Comparison of ENCODE assay signal across 10 cellular contexts in the genomic region with DNA sequence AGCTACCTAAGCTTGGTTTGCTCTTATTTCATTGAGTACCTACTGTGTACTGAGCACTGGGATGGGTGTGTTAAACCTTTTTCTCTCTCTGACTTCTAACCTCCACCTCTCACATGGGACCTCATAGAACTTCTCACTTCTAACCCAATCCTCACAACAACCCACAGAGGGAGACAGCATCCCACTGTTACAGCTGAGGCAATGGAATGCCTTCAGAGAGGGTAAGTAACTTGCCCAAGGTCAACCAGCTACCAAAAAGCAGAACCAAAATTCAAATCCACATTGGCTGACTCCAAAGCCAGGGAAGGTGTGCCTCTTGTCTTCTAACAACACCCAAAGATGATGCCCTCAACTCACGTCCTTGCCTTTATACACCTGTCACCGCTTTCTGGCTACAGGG. TPM values are rescaled to one million over a fixed set of nuclear protein-coding genes. Genes with fewer than 3 reads are reported as not detected.
A peak's percentile ranks its signal among the peaks of the same experiment; 100 is the strongest.
DNase-seq lines count a peak whose midpoint lies in the region; ATAC-seq and TF ChIP-seq lines count a peak whose summit lies in the region.
"Had no signal": no experiment of that assay in that cellular context is flagged by ENCODE, and none has a peak within 500 bp of the region (broad histone marks: within the 10 kb centered on the region; RNA-seq: fewer than 3 reads in every experiment).

No MANE protein-coding gene starts in this region.

- ATAC-seq in naive thymus-derived CD8-positive, alpha-beta T cell, result no peak

- POLR2A ChIA-PET in naive thymus-derived CD8-positive, alpha-beta T cell (lab: Charles Lee), result interaction anchor here (1.2 kb wide), 1 partner anchor 56 kb away, joined by 3 read pairs; a partner anchor contains a TSS

- H3K9me3 Mint-ChIP-seq in HFFc6 (no peaks in the 10 kb centered on the region), endothelial cell (ENCODE audit: unreplicated experiment) (no peaks in the 10 kb centered on the region)
- H3K9me3 Mint-ChIP-seq in activated T-helper 2 cell treated with anti-CD3 and anti-CD28 coated beads, Interferon-gamma antibody, Interleukin-2, Interleukin-4, amounts not matched to agents 10 μg/mL and 5 μg/mL and 100 μg/mL, durations not matched to agents 14 hours and 24 hours and 36 hours, result no peaks in the 10 kb centered on the region
- peaks cover 0 to 3% (median 0%) of the 10 kb centered on the region in 9 donors for H3K9me3 Mint-ChIP-seq in naive thymus-derived CD8-positive, alpha-beta T cell

- H3K4me1 Mint-ChIP-seq in HFFc6 (ENCODE audit: low read depth) (peaks cover 59% of the 10 kb centered on the region), endothelial cell (ENCODE audit: unreplicated experiment) (peaks cover 42% of the 10 kb centered on the region)
- H3K4me1 Mint-ChIP-seq in activated T-helper 2 cell treated with anti-CD3 and anti-CD28 coated beads, Interferon-gamma antibody, Interleukin-2, Interleukin-4, amounts not matched to agents 10 μg/mL and 5 μg/mL and 100 μg/mL, durations not matched to agents 14 hours and 24 hours and 36 hours (ENCODE audit: low read depth), result peaks cover 68% of the 10 kb centered on the region
- H3K4me1 Mint-ChIP-seq in naive thymus-derived CD8-positive, alpha-beta T cell, result peaks cover 40 to 91% (median 84%) of the 10 kb centered on the region in 4 donors

- TF ChIP-seq CTCF in HFFc6 (IDR thresholded peaks at IDR 0.05), result peak; percentile 25; the same call in 1 of the 2 replicates
- no peak for TF ChIP-seq CTCF in endothelial cell (IDR thresholded peaks at IDR 0.05; ENCODE audit: unreplicated experiment)

- no peak overlapping the region for H3K27ac Mint-ChIP-seq in HFFc6
- H3K27ac Mint-ChIP-seq in activated T-helper 2 cell treated with anti-CD3 and anti-CD28 coated beads, Interferon-gamma antibody, Interleukin-2, Interleukin-4, amounts not matched to agents 10 μg/mL and 5 μg/mL and 100 μg/mL, durations not matched to agents 14 hours and 24 hours and 36 hours, result peak overlapping the region; percentile 64
- peak overlapping the region; percentile 38 to 99 (median 90) for H3K27ac Mint-ChIP-seq in naive thymus-derived CD8-positive, alpha-beta T cell
- H3K27ac Mint-ChIP-seq in endothelial cell (ENCODE audit: unreplicated experiment), result no peak overlapping the region

- intact Hi-C loops in activated T-helper 2 cell treated with anti-CD3 and anti-CD28 coated beads, Interferon-gamma antibody, Interleukin-2, Interleukin-4, amounts not matched to agents 10 μg/mL and 5 μg/mL and 100 μg/mL, durations not matched to agents 14 hours and 24 hours and 36 hours (cut with micrococcal nuclease), result loop anchor here (10.0 kb wide), 2 partner anchors 157 to 337 kb away; no protein-coding TSS in a partner anchor

- H3K4me3 Mint-ChIP-seq in HFFc6 (no peak overlapping the region), endothelial cell (ENCODE audit: unreplicated experiment) (no peak overlapping the region)
- no peak overlapping the region for H3K4me3 Mint-ChIP-seq in activated T-helper 2 cell treated with anti-CD3 and anti-CD28 coated beads, Interferon-gamma antibody, Interleukin-2, Interleukin-4, amounts not matched to agents 10 μg/mL and 5 μg/mL and 100 μg/mL, durations not matched to agents 14 hours and 24 hours and 36 hours (ENCODE audit: low read depth)
- peak overlapping the region in 1 of 10 donors; percentile 0 for H3K4me3 Mint-ChIP-seq in naive thymus-derived CD8-positive, alpha-beta T cell

- peak; percentile 36 for DNase-seq in DMS53 (lab: John Stamatoyannopoulos, UW)
- no peak for DNase-seq in DMS53 treated with DMSO at 0.1 percent for 48 hours (lab: John Stamatoyannopoulos, UW; ENCODE audit: unreplicated experiment)
- DNase-seq in HFFc6, result no peak
- no peak for DNase-seq in activated T-helper 2 cell treated with anti-CD3 and anti-CD28 coated beads, Interferon-gamma antibody, Interleukin-2, Interleukin-4, amounts not matched to agents 10 μg/mL and 5 μg/mL and 100 μg/mL, durations not matched to agents 14 hours and 24 hours and 36 hours (ENCODE audit: low spot score)
- DNase-seq in naive thymus-derived CD8-positive, alpha-beta T cell, result no peak
- DNase-seq in activated CD4-positive, CD25-positive, alpha-beta regulatory T cell (lab: John Stamatoyannopoulos, UW), result no peak
- no peak for DNase-seq in endothelial cell (ENCODE audit: low spot score)
- DNase-seq in activated naive CD4-positive, alpha-beta T cell treated with anti-CD3 and anti-CD28 coated beads, Interleukin-2, amount 50 U/mL, for 16 hours, result no peak
- DNase-seq: activated CD8-positive, alpha-beta memory T cell treated with anti-CD3 and anti-CD28 coated beads, Interleukin-2, amount 50 U/mL, for 4 hours; NCI-H2227 treated with DMSO at 0.1 percent for 48 hours had no signal

- H3K27me3 Mint-ChIP-seq in HFFc6 (ENCODE audit: insufficient read depth), result peaks cover 1% of the 10 kb centered on the region
- no peaks in the 10 kb centered on the region for H3K27me3 Mint-ChIP-seq in activated T-helper 2 cell treated with anti-CD3 and anti-CD28 coated beads, Interferon-gamma antibody, Interleukin-2, Interleukin-4, amounts not matched to agents 10 μg/mL and 5 μg/mL and 100 μg/mL, durations not matched to agents 14 hours and 24 hours and 36 hours (ENCODE audit: low read depth)
- H3K27me3 Mint-ChIP-seq in naive thymus-derived CD8-positive, alpha-beta T cell, result peaks cover 0 to 2% (median 0%) of the 10 kb centered on the region in 5 donors
- H3K27me3 Mint-ChIP-seq in endothelial cell (ENCODE audit: unreplicated experiment), result peaks cover 11% of the 10 kb centered on the region

- H3K36me3 Mint-ChIP-seq in HFFc6 (ENCODE audit: low read depth) (peaks cover 4% of the 10 kb centered on the region; the same call in 1 of the 2 replicates), endothelial cell (ENCODE audit: low read depth, unreplicated experiment) (peaks cover 9% of the 10 kb centered on the region)
- peaks cover 15% of the 10 kb centered on the region for H3K36me3 Mint-ChIP-seq in activated T-helper 2 cell treated with anti-CD3 and anti-CD28 coated beads, Interferon-gamma antibody, Interleukin-2, Interleukin-4, amounts not matched to agents 10 μg/mL and 5 μg/mL and 100 μg/mL, durations not matched to agents 14 hours and 24 hours and 36 hours (ENCODE audit: low read depth)
- peaks cover 0 to 5% (median 0%) of the 10 kb centered on the region in 3 donors for H3K36me3 Mint-ChIP-seq in naive thymus-derived CD8-positive, alpha-beta T cell

RNA-seq across cellular contexts. Expression of a gene that starts 5.4 kb away (rescaled TPM):
- 10 to 100 TPM; 24.5 to 35.4 (median 31.1) TPM for total RNA-seq in HFFc6 (2021; fragmentation: NEBNext Ultra II Directional; extraction: Animal tissue kit (Norgen Biotek cat#: 25700))
- 44.0 and 49.2 TPM in 2 replicates for total RNA-seq in activated T-helper 2 cell treated with anti-CD3 and anti-CD28 coated beads, Interferon-gamma antibody, Interleukin-2, Interleukin-4, amounts not matched to agents 10 μg/mL and 5 μg/mL and 100 μg/mL, durations not matched to agents 14 hours and 24 hours and 36 hours
- total RNA-seq in naive thymus-derived CD8-positive, alpha-beta T cell, result 10 to 100 TPM; 52.7 to 57.2 TPM
- polyA plus RNA-seq in naive thymus-derived CD8-positive, alpha-beta T cell, result 10 to 100 TPM; 19.2 to 35.1 (median 30.4) TPM
- total RNA-seq in endothelial cell (ENCODE audit: unreplicated experiment), result 91.8 TPM

RNA-seq across cellular contexts. Expression of a gene that starts 56.6 kb away (rescaled TPM):
- 10 to 100 TPM; 18.9 to 26.7 (median 22.0) TPM for total RNA-seq in HFFc6 (2021; fragmentation: NEBNext Ultra II Directional; extraction: Animal tissue kit (Norgen Biotek cat#: 25700))
- total RNA-seq in activated T-helper 2 cell treated with anti-CD3 and anti-CD28 coated beads, Interferon-gamma antibody, Interleukin-2, Interleukin-4, amounts not matched to agents 10 μg/mL and 5 μg/mL and 100 μg/mL, durations not matched to agents 14 hours and 24 hours and 36 hours, result 17.0 and 18.7 TPM in 2 replicates
- total RNA-seq in naive thymus-derived CD8-positive, alpha-beta T cell, result 10 to 100 TPM; 19.4 to 20.0 TPM
- polyA plus RNA-seq in naive thymus-derived CD8-positive, alpha-beta T cell, result 10 to 100 TPM; 64.1 to 76.4 (median 65.8) TPM
- total RNA-seq in endothelial cell (ENCODE audit: unreplicated experiment), result 22.5 TPM

Comparison
In these comparisons a context has a peak if more than half of its experiments do, and no peak if none do; other contexts are left out.
1. H3K27ac Mint-ChIP-seq: peak in activated T-helper 2 cell treated with anti-CD3 and anti-CD28 coated beads, Interferon-gamma antibody, Interleukin-2, Interleukin-4, amounts not matched to agents 10 μg/mL and 5 μg/mL and 100 μg/mL, durations not matched to agents 14 hours and 24 hours and 36 hours (single experiment) and naive thymus-derived CD8-positive, alpha-beta T cell (10 of 10); none in HFFc6 (single experiment) and endothelial cell (single experiment).